ENCODE assay signal across 1 cellular context in the genomic region with DNA sequence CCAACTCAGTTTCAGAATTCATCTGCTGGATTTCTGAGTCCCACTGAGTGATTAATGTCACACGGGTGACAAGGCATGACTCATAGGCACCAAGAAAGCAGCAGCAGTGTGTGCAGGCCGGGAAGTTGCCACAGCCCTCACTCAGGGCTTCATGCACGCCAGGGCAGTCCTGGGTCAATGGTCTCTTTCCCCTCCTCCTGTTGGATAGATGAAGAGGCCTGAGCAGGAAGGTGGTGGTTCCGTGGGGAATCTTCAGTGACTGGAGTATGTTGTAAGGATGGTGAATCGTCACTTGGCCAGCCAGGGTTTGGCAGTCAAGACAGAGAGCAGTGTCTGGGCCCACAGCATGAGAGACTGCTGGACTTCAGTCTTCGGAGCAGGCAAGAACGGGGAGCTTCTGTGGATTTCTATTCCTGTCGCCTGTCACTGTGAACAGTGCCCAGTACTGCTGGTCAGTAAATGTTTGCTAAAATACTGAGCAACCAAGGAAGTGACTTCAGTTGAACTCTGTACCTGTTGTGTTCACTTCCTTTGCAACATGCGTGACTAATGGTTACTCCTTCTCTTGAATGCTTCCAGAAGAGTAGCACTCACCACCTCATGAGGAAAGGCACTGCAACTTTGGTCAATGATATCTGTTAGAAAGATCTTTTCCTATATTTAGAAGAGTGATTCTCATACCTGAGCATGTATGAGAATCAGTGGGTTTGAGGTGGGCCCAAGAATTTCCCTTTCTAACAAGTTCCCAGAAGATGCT.
A peak's percentile ranks its signal among the peaks of the same experiment; 100 is the strongest.
TF ChIP-seq lines count a peak whose summit lies in the region.

No MANE protein-coding gene starts in this region.

TF ChIP-seq in HepG2, 621 proteins besides CTCF, POLR2A, EP300 and RAD21 (continued from another document and continues in another):
- TF ChIP-seq, protein P1, sequence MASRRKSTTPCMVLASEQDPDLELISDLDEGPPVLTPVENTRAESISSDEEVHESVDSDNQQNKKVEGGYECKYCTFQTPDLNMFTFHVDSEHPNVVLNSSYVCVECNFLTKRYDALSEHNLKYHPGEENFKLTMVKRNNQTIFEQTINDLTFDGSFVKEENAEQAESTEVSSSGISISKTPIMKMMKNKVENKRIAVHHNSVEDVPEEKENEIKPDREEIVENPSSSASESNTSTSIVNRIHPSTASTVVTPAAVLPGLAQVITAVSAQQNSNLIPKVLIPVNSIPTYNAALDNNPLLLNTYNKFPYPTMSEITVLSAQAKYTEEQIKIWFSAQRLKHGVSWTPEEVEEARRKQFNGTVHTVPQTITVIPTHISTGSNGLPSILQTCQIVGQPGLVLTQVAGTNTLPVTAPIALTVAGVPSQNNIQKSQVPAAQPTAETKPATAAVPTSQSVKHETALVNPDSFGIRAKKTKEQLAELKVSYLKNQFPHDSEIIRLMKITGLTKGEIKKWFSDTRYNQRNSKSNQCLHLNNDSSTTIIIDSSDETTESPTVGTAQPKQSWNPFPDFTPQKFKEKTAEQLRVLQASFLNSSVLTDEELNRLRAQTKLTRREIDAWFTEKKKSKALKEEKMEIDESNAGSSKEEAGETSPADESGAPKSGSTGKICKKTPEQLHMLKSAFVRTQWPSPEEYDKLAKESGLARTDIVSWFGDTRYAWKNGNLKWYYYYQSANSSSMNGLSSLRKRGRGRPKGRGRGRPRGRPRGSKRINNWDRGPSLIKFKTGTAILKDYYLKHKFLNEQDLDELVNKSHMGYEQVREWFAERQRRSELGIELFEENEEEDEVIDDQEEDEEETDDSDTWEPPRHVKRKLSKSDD (CRISPR knock-in tag; IDR thresholded peaks at IDR 0.05; ENCODE audit: low read depth) = peak; percentile 65; the same call in 1 of the 2 replicates
- TF ChIP-seq, protein P2, sequence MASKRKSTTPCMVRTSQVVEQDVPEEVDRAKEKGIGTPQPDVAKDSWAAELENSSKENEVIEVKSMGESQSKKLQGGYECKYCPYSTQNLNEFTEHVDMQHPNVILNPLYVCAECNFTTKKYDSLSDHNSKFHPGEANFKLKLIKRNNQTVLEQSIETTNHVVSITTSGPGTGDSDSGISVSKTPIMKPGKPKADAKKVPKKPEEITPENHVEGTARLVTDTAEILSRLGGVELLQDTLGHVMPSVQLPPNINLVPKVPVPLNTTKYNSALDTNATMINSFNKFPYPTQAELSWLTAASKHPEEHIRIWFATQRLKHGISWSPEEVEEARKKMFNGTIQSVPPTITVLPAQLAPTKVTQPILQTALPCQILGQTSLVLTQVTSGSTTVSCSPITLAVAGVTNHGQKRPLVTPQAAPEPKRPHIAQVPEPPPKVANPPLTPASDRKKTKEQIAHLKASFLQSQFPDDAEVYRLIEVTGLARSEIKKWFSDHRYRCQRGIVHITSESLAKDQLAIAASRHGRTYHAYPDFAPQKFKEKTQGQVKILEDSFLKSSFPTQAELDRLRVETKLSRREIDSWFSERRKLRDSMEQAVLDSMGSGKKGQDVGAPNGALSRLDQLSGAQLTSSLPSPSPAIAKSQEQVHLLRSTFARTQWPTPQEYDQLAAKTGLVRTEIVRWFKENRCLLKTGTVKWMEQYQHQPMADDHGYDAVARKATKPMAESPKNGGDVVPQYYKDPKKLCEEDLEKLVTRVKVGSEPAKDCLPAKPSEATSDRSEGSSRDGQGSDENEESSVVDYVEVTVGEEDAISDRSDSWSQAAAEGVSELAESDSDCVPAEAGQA (IDR thresholded peaks at IDR 0.05; ENCODE audit: low read depth) = peak; percentile 72; the same call in 1 of the 2 replicates
- TF ChIP-seq, protein P2 (CRISPR knock-in tag; IDR thresholded peaks at IDR 0.05; ENCODE audit: borderline replicate concordance) = no peak
- TF ChIP-seq ZBTB7A (CRISPR knock-in tag; IDR thresholded peaks at IDR 0.05) (no peak), ZNF337 (CRISPR knock-in tag; IDR thresholded peaks at IDR 0.05; ENCODE audit: borderline replicate concordance, low read depth) (peak; percentile 35; the same call in 1 of the 2 replicates), CEBPB (IDR thresholded peaks at IDR 0.05; ENCODE audit: borderline replicate concordance, low read depth, low read length) (peak; percentile 74; the same call in 1 of the 2 replicates), SUZ12 (IDR thresholded peaks at IDR 0.05; ENCODE audit: low read depth, low read length) (no peak), MIER2 (CRISPR knock-in tag; IDR thresholded peaks at IDR 0.05) (peak; percentile 86), MAFK (conservative IDR thresholded peaks at IDR 0.05 in 1 of 2, IDR thresholded peaks at IDR 0.05 in 1 of 2; ENCODE audit: low read length in 2 of 2) (peak in 1 of 2 experiments; percentile 65; a peak in 2 of 4 replicates), ZZZ3 (CRISPR knock-in tag; IDR thresholded peaks at IDR 0.05; ENCODE audit: borderline replicate concordance) (0 out of 2 replicates have a peak, but pooled peaks have one; percentile 2), ZNF616 (CRISPR knock-in tag; IDR thresholded peaks at IDR 0.05; ENCODE audit: low read depth) (no peak), ATRX (CRISPR knock-in tag; IDR thresholded peaks at IDR 0.05; ENCODE audit: borderline replicate concordance) (no peak), SALL2 (CRISPR knock-in tag; IDR thresholded peaks at IDR 0.05) (no peak), ZNF333 (CRISPR knock-in tag; IDR thresholded peaks at IDR 0.05; ENCODE audit: borderline replicate concordance) (no peak), ZNF367 (CRISPR knock-in tag; IDR thresholded peaks at IDR 0.05; ENCODE audit: borderline replicate concordance) (no peak), EZH2 (conservative IDR thresholded peaks at IDR 0.05; ENCODE audit: low read depth, low read length) (no peak), ZNF598 (CRISPR knock-in tag; IDR thresholded peaks at IDR 0.05; ENCODE audit: borderline replicate concordance) (peak; percentile 59; the same call in 1 of the 2 replicates), ZSCAN21 (CRISPR knock-in tag; IDR thresholded peaks at IDR 0.05; ENCODE audit: borderline replicate concordance) (peak; percentile 97), FLYWCH1 (CRISPR knock-in tag; IDR thresholded peaks at IDR 0.05) (no peak), JDP2 (CRISPR knock-in tag; IDR thresholded peaks at IDR 0.05; ENCODE audit: borderline replicate concordance) (no peak), NFKBIZ (CRISPR knock-in tag; IDR thresholded peaks at IDR 0.05) (peak; percentile 77; the same call in 1 of the 2 replicates), ZFAT (CRISPR knock-in tag; conservative IDR thresholded peaks at IDR 0.05) (no peak)
- TF ChIP-seq, protein P3, sequence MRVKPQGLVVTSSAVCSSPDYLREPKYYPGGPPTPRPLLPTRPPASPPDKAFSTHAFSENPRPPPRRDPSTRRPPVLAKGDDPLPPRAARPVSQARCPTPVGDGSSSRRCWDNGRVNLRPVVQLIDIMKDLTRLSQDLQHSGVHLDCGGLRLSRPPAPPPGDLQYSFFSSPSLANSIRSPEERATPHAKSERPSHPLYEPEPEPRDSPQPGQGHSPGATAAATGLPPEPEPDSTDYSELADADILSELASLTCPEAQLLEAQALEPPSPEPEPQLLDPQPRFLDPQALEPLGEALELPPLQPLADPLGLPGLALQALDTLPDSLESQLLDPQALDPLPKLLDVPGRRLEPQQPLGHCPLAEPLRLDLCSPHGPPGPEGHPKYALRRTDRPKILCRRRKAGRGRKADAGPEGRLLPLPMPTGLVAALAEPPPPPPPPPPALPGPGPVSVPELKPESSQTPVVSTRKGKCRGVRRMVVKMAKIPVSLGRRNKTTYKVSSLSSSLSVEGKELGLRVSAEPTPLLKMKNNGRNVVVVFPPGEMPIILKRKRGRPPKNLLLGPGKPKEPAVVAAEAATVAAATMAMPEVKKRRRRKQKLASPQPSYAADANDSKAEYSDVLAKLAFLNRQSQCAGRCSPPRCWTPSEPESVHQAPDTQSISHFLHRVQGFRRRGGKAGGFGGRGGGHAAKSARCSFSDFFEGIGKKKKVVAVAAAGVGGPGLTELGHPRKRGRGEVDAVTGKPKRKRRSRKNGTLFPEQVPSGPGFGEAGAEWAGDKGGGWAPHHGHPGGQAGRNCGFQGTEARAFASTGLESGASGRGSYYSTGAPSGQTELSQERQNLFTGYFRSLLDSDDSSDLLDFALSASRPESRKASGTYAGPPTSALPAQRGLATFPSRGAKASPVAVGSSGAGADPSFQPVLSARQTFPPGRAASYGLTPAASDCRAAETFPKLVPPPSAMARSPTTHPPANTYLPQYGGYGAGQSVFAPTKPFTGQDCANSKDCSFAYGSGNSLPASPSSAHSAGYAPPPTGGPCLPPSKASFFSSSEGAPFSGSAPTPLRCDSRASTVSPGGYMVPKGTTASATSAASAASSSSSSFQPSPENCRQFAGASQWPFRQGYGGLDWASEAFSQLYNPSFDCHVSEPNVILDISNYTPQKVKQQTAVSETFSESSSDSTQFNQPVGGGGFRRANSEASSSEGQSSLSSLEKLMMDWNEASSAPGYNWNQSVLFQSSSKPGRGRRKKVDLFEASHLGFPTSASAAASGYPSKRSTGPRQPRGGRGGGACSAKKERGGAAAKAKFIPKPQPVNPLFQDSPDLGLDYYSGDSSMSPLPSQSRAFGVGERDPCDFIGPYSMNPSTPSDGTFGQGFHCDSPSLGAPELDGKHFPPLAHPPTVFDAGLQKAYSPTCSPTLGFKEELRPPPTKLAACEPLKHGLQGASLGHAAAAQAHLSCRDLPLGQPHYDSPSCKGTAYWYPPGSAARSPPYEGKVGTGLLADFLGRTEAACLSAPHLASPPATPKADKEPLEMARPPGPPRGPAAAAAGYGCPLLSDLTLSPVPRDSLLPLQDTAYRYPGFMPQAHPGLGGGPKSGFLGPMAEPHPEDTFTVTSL (CRISPR knock-in tag; IDR thresholded peaks at IDR 0.05; ENCODE audit: borderline replicate concordance) = peak; percentile 55; the same call in 1 of the 2 replicates
- TF ChIP-seq, protein P4, sequence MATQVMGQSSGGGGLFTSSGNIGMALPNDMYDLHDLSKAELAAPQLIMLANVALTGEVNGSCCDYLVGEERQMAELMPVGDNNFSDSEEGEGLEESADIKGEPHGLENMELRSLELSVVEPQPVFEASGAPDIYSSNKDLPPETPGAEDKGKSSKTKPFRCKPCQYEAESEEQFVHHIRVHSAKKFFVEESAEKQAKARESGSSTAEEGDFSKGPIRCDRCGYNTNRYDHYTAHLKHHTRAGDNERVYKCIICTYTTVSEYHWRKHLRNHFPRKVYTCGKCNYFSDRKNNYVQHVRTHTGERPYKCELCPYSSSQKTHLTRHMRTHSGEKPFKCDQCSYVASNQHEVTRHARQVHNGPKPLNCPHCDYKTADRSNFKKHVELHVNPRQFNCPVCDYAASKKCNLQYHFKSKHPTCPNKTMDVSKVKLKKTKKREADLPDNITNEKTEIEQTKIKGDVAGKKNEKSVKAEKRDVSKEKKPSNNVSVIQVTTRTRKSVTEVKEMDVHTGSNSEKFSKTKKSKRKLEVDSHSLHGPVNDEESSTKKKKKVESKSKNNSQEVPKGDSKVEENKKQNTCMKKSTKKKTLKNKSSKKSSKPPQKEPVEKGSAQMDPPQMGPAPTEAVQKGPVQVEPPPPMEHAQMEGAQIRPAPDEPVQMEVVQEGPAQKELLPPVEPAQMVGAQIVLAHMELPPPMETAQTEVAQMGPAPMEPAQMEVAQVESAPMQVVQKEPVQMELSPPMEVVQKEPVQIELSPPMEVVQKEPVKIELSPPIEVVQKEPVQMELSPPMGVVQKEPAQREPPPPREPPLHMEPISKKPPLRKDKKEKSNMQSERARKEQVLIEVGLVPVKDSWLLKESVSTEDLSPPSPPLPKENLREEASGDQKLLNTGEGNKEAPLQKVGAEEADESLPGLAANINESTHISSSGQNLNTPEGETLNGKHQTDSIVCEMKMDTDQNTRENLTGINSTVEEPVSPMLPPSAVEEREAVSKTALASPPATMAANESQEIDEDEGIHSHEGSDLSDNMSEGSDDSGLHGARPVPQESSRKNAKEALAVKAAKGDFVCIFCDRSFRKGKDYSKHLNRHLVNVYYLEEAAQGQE (IDR thresholded peaks at IDR 0.05; ENCODE audit: borderline replicate concordance in 1 of 2, low read depth in 1 of 2, low read length in 2 of 2) = no peak
- TF ChIP-seq, protein P5, sequence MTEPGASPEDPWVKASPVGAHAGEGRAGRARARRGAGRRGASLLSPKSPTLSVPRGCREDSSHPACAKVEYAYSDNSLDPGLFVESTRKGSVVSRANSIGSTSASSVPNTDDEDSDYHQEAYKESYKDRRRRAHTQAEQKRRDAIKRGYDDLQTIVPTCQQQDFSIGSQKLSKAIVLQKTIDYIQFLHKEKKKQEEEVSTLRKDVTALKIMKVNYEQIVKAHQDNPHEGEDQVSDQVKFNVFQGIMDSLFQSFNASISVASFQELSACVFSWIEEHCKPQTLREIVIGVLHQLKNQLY (CRISPR knock-in tag; IDR thresholded peaks at IDR 0.05) = peak; percentile 74; the same call in 1 of the 2 replicates
- TF ChIP-seq, protein P6, sequence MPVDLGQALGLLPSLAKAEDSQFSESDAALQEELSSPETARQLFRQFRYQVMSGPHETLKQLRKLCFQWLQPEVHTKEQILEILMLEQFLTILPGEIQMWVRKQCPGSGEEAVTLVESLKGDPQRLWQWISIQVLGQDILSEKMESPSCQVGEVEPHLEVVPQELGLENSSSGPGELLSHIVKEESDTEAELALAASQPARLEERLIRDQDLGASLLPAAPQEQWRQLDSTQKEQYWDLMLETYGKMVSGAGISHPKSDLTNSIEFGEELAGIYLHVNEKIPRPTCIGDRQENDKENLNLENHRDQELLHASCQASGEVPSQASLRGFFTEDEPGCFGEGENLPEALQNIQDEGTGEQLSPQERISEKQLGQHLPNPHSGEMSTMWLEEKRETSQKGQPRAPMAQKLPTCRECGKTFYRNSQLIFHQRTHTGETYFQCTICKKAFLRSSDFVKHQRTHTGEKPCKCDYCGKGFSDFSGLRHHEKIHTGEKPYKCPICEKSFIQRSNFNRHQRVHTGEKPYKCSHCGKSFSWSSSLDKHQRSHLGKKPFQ (CRISPR knock-in tag; IDR thresholded peaks at IDR 0.05; ENCODE audit: insufficient replicate concordance) = peak; percentile 59
- TF ChIP-seq, protein P7, sequence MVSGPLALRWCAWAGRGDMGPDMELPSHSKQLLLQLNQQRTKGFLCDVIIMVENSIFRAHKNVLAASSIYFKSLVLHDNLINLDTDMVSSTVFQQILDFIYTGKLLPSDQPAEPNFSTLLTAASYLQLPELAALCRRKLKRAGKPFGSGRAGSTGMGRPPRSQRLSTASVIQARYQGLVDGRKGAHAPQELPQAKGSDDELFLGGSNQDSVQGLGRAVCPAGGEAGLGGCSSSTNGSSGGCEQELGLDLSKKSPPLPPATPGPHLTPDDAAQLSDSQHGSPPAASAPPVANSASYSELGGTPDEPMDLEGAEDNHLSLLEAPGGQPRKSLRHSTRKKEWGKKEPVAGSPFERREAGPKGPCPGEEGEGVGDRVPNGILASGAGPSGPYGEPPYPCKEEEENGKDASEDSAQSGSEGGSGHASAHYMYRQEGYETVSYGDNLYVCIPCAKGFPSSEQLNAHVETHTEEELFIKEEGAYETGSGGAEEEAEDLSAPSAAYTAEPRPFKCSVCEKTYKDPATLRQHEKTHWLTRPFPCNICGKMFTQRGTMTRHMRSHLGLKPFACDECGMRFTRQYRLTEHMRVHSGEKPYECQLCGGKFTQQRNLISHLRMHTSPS (CRISPR knock-in tag; IDR thresholded peaks at IDR 0.05; ENCODE audit: low read depth) = no peak
